ENCODE assay signal across 8 cellular contexts in the genomic region with DNA sequence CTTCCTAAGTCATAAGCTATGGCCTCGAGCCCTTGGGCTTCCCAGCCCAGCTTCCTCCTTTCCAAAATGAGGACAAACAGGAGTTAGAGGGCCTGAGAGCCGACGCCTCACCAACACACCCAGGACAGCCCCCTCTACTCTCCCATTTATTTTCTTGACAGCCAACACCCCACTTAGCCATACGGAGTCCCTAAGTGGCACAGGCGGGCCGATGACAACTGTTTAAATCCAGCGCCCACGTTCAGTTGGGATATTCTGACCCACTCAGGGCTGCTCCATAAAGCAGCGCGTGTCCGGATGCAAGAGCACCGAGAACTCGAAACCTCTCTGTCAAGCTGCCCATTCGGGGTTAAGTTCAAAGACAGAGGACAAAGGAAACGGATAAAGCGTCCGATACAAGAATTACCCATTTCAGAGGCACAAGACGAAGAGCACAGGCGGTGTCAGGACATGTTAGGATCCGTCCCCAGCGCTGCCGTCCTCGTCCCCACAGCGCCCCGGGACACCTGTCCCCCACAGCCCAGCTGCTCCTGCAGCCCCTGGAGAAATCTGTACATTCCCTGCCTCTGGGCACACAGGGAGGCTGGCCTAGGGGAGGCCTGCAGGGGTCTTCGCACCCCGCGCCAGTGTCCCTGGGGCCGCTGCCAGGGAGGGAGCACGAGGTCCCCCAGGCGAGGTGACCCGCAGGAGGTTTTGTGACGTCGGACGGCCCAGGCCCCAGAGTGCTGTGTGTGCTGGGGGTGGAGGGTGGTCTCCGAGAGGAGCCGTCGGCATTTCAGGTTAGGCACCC. TPM values are rescaled to one million over a fixed set of nuclear protein-coding genes. Genes with fewer than 3 reads are reported as not detected.
DNase-seq lines count a peak whose midpoint lies in the region; ATAC-seq and TF ChIP-seq lines count a peak whose summit lies in the region.

No MANE protein-coding gene starts in this region.

- H3K36me3 ChIP-seq in RWPE2 (ENCODE audit: low read depth) (no peaks in the 10 kb centered on the region), mucosa of rectum (ENCODE audit: control insufficient read depth in 2 of 2, insufficient read depth in 2 of 2, low read length in 2 of 2) (no peaks in the 10 kb centered on the region)

- H3K27ac ChIP-seq in RWPE2 (ENCODE audit: poor library complexity, severe bottlenecking) (peak overlapping the region; percentile 17), mucosa of rectum (ENCODE audit: low read depth in 2 of 2, low read length in 2 of 2) (peak overlapping the region; percentile 56 to 68)

- H3K4me1 ChIP-seq in RWPE2 (ENCODE audit: insufficient read depth, poor library complexity, severe bottlenecking) = no peaks in the 10 kb centered on the region
- peaks cover 2 to 10% of the 10 kb centered on the region in 2 donors for H3K4me1 ChIP-seq in mucosa of rectum (ENCODE audit: control insufficient read depth in 2 of 2, insufficient read depth in 2 of 2, low read length in 2 of 2)

- DNase-seq in GM13977 (ENCODE audit: low spot score) (peak; percentile 32), RWPE2 (ENCODE audit: low spot score) (no peak), dermis blood vessel endothelial cell (peak; percentile 49), midbrain (lab: John Stamatoyannopoulos, UW) (no peak), NCI-H1417 (lab: John Stamatoyannopoulos, UW) (no peak), T-helper 9 cell (no peak)

- TF ChIP-seq CTCF in GM13977 (IDR thresholded peaks at IDR 0.05; ENCODE audit: extremely low read depth, insufficient read depth, missing control alignments) (no peak), RWPE2 (IDR thresholded peaks at IDR 0.05; ENCODE audit: poor library complexity, severe bottlenecking) (no peak)

- no peaks in the 10 kb centered on the region for H3K27me3 ChIP-seq in RWPE2 (ENCODE audit: insufficient read depth, poor library complexity, severe bottlenecking)
- H3K27me3 ChIP-seq in mucosa of rectum (ENCODE audit: control insufficient read depth in 2 of 2, insufficient read depth in 2 of 2, low read length in 2 of 2) = no peaks in the 10 kb centered on the region

- ATAC-seq in HG02642 (IDR thresholded peaks at IDR 0.05; ENCODE audit: poor library complexity, unreplicated experiment) (peak; percentile 10), RWPE2 (ENCODE audit: low read depth) (peak; percentile 40)

- peak overlapping the region; percentile 58 to 87 for H3K9ac ChIP-seq in mucosa of rectum (ENCODE audit: low read depth in 1 of 2, low read length in 2 of 2)

- H3K9me3 ChIP-seq in RWPE2 (ENCODE audit: severe bottlenecking) = no peaks in the 10 kb centered on the region
- no peaks in the 10 kb centered on the region for H3K9me3 ChIP-seq in mucosa of rectum (ENCODE audit: control insufficient read depth in 2 of 2, low read length in 2 of 2)

- in situ Hi-C loops in GM13977 (cut with MboI; ENCODE audit: low pct_unique_long_range_greater_than_20kb, low sequenced_read_pairs, unreplicated experiment) = loop anchor here (10.0 kb wide), 1 partner anchor 93 kb away; no protein-coding TSS in a partner anchor

- H3K4me3 ChIP-seq in RWPE2 (ENCODE audit: severe bottlenecking) = peak overlapping the region; percentile 69
- H3K4me3 ChIP-seq in mucosa of rectum (ENCODE audit: low read length in 2 of 2) = peak overlapping the region; percentile 77 to 81

RNA-seq across cellular contexts. Expression of a gene that starts 1.2 kb away (rescaled TPM):
- total RNA-seq in dermis blood vessel endothelial cell = 41.5 and 42.4 TPM in 2 replicates

Comparison
In these comparisons a context has a peak if more than half of its experiments do, and no peak if none do; other contexts are left out.
1. DNase-seq: peak in GM13977 (single experiment) and dermis blood vessel endothelial cell (single experiment); none in RWPE2 (single experiment), midbrain (single experiment), NCI-H1417 (0 of 3) and T-helper 9 cell (single experiment).